In the genomic region with DNA sequence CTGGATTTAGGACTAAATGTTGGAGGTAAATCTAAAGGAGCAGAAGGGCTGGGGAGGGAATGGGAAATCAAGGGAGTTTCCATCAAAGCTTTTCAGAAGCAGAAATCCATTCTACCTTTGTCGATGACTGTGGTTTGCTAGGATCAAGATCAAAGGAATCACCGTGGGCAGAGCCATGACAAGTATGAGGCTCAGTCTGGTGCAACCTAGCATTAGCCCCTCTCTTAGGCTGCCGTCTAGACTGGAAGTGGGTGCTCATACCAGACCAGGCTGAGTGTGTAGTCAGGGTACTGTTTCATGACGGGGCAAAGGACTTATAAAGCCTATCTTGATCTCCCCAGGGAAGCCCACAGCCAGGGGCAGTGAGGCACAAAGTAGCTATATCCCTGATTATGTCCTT, we compare ENCODE assay signal across 25 cellular contexts.
"Had no signal": no experiment of that assay in that cellular context is flagged by ENCODE, and none has a peak within 500 bp of the region (broad histone marks: within the 10 kb centered on the region; RNA-seq: fewer than 3 reads in every experiment).

No MANE protein-coding gene starts in this region.

- FAIRE-seq: endometrium, islet of Langerhans, urothelium cell line had no signal

- H3K27ac Mint-ChIP-seq: effector memory CD8-positive, alpha-beta T cell; naive thymus-derived CD8-positive, alpha-beta T cell; stimulated activated memory B cell treated with anti-CD40 and anti-IgM and Interleukin-4, amounts not matched to agents 10 μg/mL and 1 μg/mL and 100 μg/mL, for 72 hours; stimulated activated naive CD8-positive, alpha-beta T cell treated with anti-CD3 and anti-CD28 coated beads, Interleukin-15, Interleukin-2, amounts not matched to agents 100 ng/mL and 50 ng/mL, for 24 hours had no signal

- H3K36me3 Mint-ChIP-seq: naive thymus-derived CD8-positive, alpha-beta T cell; stimulated activated memory B cell treated with anti-CD40 and anti-IgM and Interleukin-4, amounts not matched to agents 10 μg/mL and 1 μg/mL and 100 μg/mL, for 72 hours had no signal

- H3K4me1 Mint-ChIP-seq: naive thymus-derived CD8-positive, alpha-beta T cell; stimulated activated memory B cell treated with anti-CD40 and anti-IgM and Interleukin-4, amounts not matched to agents 10 μg/mL and 1 μg/mL and 100 μg/mL, for 72 hours had no signal

- DNase-seq: cortex of kidney; effector memory CD8-positive, alpha-beta T cell; erythroblast; esophagus squamous epithelium; foreskin melanocyte; glutamatergic neuron; heart right ventricle; hippocampal formation; kidney glomerular epithelial cell; left ventricle myocardium superior; lower lobe of right lung; naive thymus-derived CD8-positive, alpha-beta T cell; stimulated activated CD4-positive, alpha-beta T cell treated with anti-CD3 and anti-CD28 coated beads, Interleukin-2, amount 100 ng/mL, for 24 hours; stimulated activated CD4-positive, alpha-beta T cell treated with anti-CD3 and anti-CD28 coated beads, Interleukin-4, amount 100 ng/mL, for 4 hours; upper lobe of left lung had no signal

- H3K27ac ChIP-seq: esophagus squamous epithelium, heart right ventricle, lower lobe of right lung, prostate gland, right atrium auricular region, thoracic aorta, tibial nerve, upper lobe of left lung had no signal

- H3K36me3 ChIP-seq: esophagus squamous epithelium, heart right ventricle, lower lobe of right lung, prostate gland, right atrium auricular region, thoracic aorta, tibial nerve, upper lobe of left lung had no signal

- H3K4me1 ChIP-seq: heart right ventricle, lower lobe of right lung, prostate gland, right atrium auricular region, tibial nerve, upper lobe of left lung had no signal

- H3K4me3 ChIP-seq: esophagus squamous epithelium, heart right ventricle, lower lobe of right lung, prostate gland, right atrium auricular region, thoracic aorta, tibial nerve, upper lobe of left lung had no signal

- ATAC-seq: effector memory CD8-positive, alpha-beta T cell; heart right ventricle; left ventricle myocardium superior; lower lobe of right lung; naive thymus-derived CD8-positive, alpha-beta T cell; sciatic nerve; stimulated activated memory B cell treated with anti-CD40 and anti-IgM and Interleukin-4, amounts not matched to agents 10 μg/mL and 1 μg/mL and 100 μg/mL, for 72 hours had no signal

- H3K9me3 ChIP-seq: esophagus squamous epithelium, lower lobe of right lung, prostate gland, right atrium auricular region, thoracic aorta, tibial nerve, upper lobe of left lung had no signal

- H3K27me3 Mint-ChIP-seq: effector memory CD8-positive, alpha-beta T cell; stimulated activated memory B cell treated with anti-CD40 and anti-IgM and Interleukin-4, amounts not matched to agents 10 μg/mL and 1 μg/mL and 100 μg/mL, for 72 hours; stimulated activated naive CD8-positive, alpha-beta T cell treated with anti-CD3 and anti-CD28 coated beads, Interleukin-15, Interleukin-2, amounts not matched to agents 100 ng/mL and 50 ng/mL, for 24 hours had no signal

- H3K4me3 Mint-ChIP-seq: effector memory CD8-positive, alpha-beta T cell; naive thymus-derived CD8-positive, alpha-beta T cell; stimulated activated memory B cell treated with anti-CD40 and anti-IgM and Interleukin-4, amounts not matched to agents 10 μg/mL and 1 μg/mL and 100 μg/mL, for 72 hours; stimulated activated naive CD8-positive, alpha-beta T cell treated with anti-CD3 and anti-CD28 coated beads, Interleukin-15, Interleukin-2, amounts not matched to agents 100 ng/mL and 50 ng/mL, for 24 hours had no signal

- H3K27me3 ChIP-seq: esophagus squamous epithelium, right atrium auricular region, tibial nerve, upper lobe of left lung had no signal
